In genomic region chr3:146542179-146542578, GRCh38 we compare ENCODE assay signal across 9 cellular contexts. TPM values are rescaled to one million over a fixed set of nuclear protein-coding genes. Genes with fewer than 3 reads are reported as not detected.
A peak's percentile ranks its signal among the peaks of the same experiment; 100 is the strongest.
DNase-seq lines count a peak whose midpoint lies in the region; ATAC-seq and TF ChIP-seq lines count a peak whose summit lies in the region.
"Had no signal": no experiment of that assay in that cellular context is flagged by ENCODE, and none has a peak within 500 bp of the region (broad histone marks: within the 10 kb centered on the region; RNA-seq: fewer than 3 reads in every experiment).

No MANE protein-coding gene starts in this region.

- ATAC-seq in HG02610 (IDR thresholded peaks at IDR 0.05; ENCODE audit: unreplicated experiment) (peak; percentile 12), GM19328 (IDR thresholded peaks at IDR 0.05; ENCODE audit: unreplicated experiment) (no peak)

- H3K4me2 ChIP-seq in smooth muscle cell = peak overlapping the region; percentile 96

- no peak overlapping the region for H3K9ac ChIP-seq in smooth muscle cell (ENCODE audit: low read depth)

- TF ChIP-seq CTCF in fibroblast of villous mesenchyme (IDR thresholded peaks at IDR 0.05; ENCODE audit: insufficient read depth, low read depth, low read length) = no peak
- no peak for TF ChIP-seq CTCF in smooth muscle cell (IDR thresholded peaks at IDR 0.05; ENCODE audit: borderline replicate concordance, insufficient read depth, poor library complexity, severe bottlenecking)

- no peaks in the 10 kb centered on the region for H3K27me3 ChIP-seq in smooth muscle cell (ENCODE audit: low read depth)

- DNase-seq in UCSD-AML1 (lab: John Stamatoyannopoulos, UW; ENCODE audit: unreplicated experiment) (peak; percentile 15), fibroblast of villous mesenchyme (ENCODE audit: low read depth) (peak; percentile 86), smooth muscle cell (lab: John Stamatoyannopoulos, UW; ENCODE audit: unreplicated experiment) (no peak), HuH-7.5 (ENCODE audit: low spot score) (no peak)
- no peak for DNase-seq in activated CD8-positive, alpha-beta memory T cell treated with anti-CD3 and anti-CD28 coated beads, Interleukin-2, amount 50 U/mL, for 48 hours
- DNase-seq: NCI-H2081 treated with DMSO at 0.1 percent for 48 hours, posterior cingulate gyrus had no signal

- no peaks in the 10 kb centered on the region for H3K9me3 ChIP-seq in smooth muscle cell (replicated peaks; ENCODE audit: low read depth)

- H3K36me3 ChIP-seq in smooth muscle cell (ENCODE audit: low read depth) = no peaks in the 10 kb centered on the region

- H3K79me2 ChIP-seq in smooth muscle cell (ENCODE audit: low read depth) = peaks cover 52% of the 10 kb centered on the region

- H3K4me1 ChIP-seq in smooth muscle cell (ENCODE audit: low read depth) = peaks cover 5% of the 10 kb centered on the region

- peak overlapping the region; percentile 89 for H3K4me3 ChIP-seq in fibroblast of villous mesenchyme (ENCODE audit: low read depth, low read length)
- peak overlapping the region; percentile 75 for H3K4me3 ChIP-seq in smooth muscle cell

- no peaks in the 10 kb centered on the region for H3F3A ChIP-seq in smooth muscle cell (ENCODE audit: low read depth)

- peak overlapping the region; percentile 25 for H3K27ac ChIP-seq in smooth muscle cell (ENCODE audit: low read depth)

- H4K20me1 ChIP-seq in smooth muscle cell (ENCODE audit: low read depth) = no peaks in the 10 kb centered on the region

- WGBS in smooth muscle cell (ENCODE audit: low lambda C conversion rate) = 48% methylated on average over 2 of the region's 2 CpGs

- H2AFZ ChIP-seq in smooth muscle cell (ENCODE audit: low read depth) = no peak overlapping the region

RNA-seq across cellular contexts. Expression of gene PLSCR1, which starts 2.2 kb away (rescaled TPM):
- total RNA-seq in fibroblast of villous mesenchyme = 32.2 and 34.5 TPM in 2 replicates
- 36.7 and 58.4 TPM in 2 replicates for total RNA-seq in smooth muscle cell
- 21.6 and 21.8 TPM in 2 replicates for polyA plus RNA-seq in smooth muscle cell

Comparison
In these comparisons a context has a peak if more than half of its experiments do, and no peak if none do; other contexts are left out.
1. DNase-seq: peak in UCSD-AML1 (single experiment) and fibroblast of villous mesenchyme (single experiment); none in smooth muscle cell (single experiment), HuH-7.5 (single experiment) and activated CD8-positive, alpha-beta memory T cell treated with anti-CD3 and anti-CD28 coated beads, Interleukin-2, amount 50 U/mL, for 48 hours (single experiment).